14 cellular contexts compared by ENCODE assay signal in the genomic region with DNA sequence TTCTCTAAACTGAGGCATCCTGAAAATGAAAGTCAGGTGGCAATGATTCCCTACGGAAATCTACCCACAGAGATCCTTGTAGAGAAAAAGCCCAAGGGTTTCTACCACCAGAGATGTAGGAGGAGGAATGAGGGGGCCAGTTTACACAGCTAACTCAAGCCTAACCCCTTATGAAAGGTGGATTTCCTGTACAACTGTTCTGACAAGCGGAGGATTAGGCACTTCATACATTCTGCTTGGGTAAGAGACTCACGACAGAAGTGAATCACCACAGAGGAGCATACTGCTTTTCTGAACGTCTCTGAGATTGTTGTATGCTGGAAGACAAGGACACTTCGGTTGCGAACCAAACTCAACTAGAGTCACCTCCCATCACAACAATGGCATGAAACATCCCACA.
DNase-seq lines count a peak whose midpoint lies in the region; ATAC-seq and TF ChIP-seq lines count a peak whose summit lies in the region.
"Had no signal": no experiment of that assay in that cellular context is flagged by ENCODE, and none has a peak within 500 bp of the region (broad histone marks: within the 10 kb centered on the region; RNA-seq: fewer than 3 reads in every experiment).

No MANE protein-coding gene starts in this region.

- H3K36me3 Mint-ChIP-seq in activated T-cell treated with anti-CD3 and anti-CD28 coated beads, Interleukin-2, amount 50 U/mL, for 24 hours (ENCODE audit: low read depth): peaks cover 69% of the 10 kb centered on the region
- peaks cover 26% of the 10 kb centered on the region for H3K36me3 Mint-ChIP-seq in activated CD8-positive, alpha-beta T cell treated with anti-CD3 and anti-CD28 coated beads for 36 hours (ENCODE audit: low read depth)
- H3K36me3 Mint-ChIP-seq: natural killer cell treated with Interleukin-12 subunit alpha and Interleukin-12 subunit beta and Interleukin-15 and Interleukin-18, amount 100 ng/mL, for 72 hours had no signal

- no peak overlapping the region for H3K4me2 ChIP-seq in hepatocyte
- H3K4me2 ChIP-seq: PC-9 had no signal

- no peak for TF ChIP-seq CTCF in activated CD8-positive, alpha-beta T cell treated with anti-CD3 and anti-CD28 coated beads for 36 hours (IDR thresholded peaks at IDR 0.05)
- TF ChIP-seq CTCF in hepatocyte (IDR thresholded peaks at IDR 0.05; ENCODE audit: poor library complexity) (no peak), stomach (IDR thresholded peaks at IDR 0.05) (no peak)

- POLR2A ChIA-PET in activated CD8-positive, alpha-beta T cell treated with anti-CD3 and anti-CD28 coated beads for 36 hours (lab: Charles Lee): interaction anchor here (1.1 kb wide), 1 partner anchor 29 kb away, joined by 3 read pairs; no protein-coding TSS in a partner anchor

- intact Hi-C loops in activated CD8-positive, alpha-beta T cell treated with anti-CD3 and anti-CD28 coated beads for 36 hours (cut with micrococcal nuclease): no loop called here
- intact Hi-C loops in stomach (cut with DNase I; ENCODE audit: low total_unique reads): no loop called here

- CTCF ChIA-PET in activated CD8-positive, alpha-beta T cell treated with anti-CD3 and anti-CD28 coated beads for 36 hours (lab: Charles Lee): interaction anchor here (5.2 kb wide), 1 partner anchor 14 kb away, joined by 26 read pairs; no protein-coding TSS in a partner anchor

- no peaks in the 10 kb centered on the region for H3K9me2 ChIP-seq in hepatocyte (replicated peaks; ENCODE audit: insufficient read depth)

- peaks cover 39% of the 10 kb centered on the region for H3K4me1 Mint-ChIP-seq in activated T-cell treated with anti-CD3 and anti-CD28 coated beads, Interleukin-2, amount 50 U/mL, for 24 hours (ENCODE audit: low read depth)
- peaks cover 32% of the 10 kb centered on the region for H3K4me1 Mint-ChIP-seq in activated CD8-positive, alpha-beta T cell treated with anti-CD3 and anti-CD28 coated beads for 36 hours (ENCODE audit: low read depth)

- WGBS in hepatocyte (ENCODE audit: low lambda C conversion rate, missing lambda C conversion rate): 67% methylated on average over 6 of the region's 6 CpGs
- WGBS in stomach, 5 donors: 63 to 81% (median 69%) methylated on average over 6 of the region's 6 CpGs

- H2AFZ ChIP-seq in hepatocyte: no peak overlapping the region
- H2AFZ ChIP-seq: PC-9 had no signal

- peak; percentile 71 for ATAC-seq in activated CD8-positive, alpha-beta T cell treated with anti-CD3 and anti-CD28 coated beads for 36 hours
- ATAC-seq in HG02884 (IDR thresholded peaks at IDR 0.05; ENCODE audit: unreplicated experiment): no peak
- ATAC-seq: natural killer cell treated with Interleukin-12 subunit alpha and Interleukin-12 subunit beta and Interleukin-15 and Interleukin-18, amount 100 ng/mL, for 72 hours had no signal

- no peaks in the 10 kb centered on the region for H4K20me1 ChIP-seq in hepatocyte (ENCODE audit: insufficient read depth, poor library complexity, severe bottlenecking)

- peaks cover 3% of the 10 kb centered on the region for H3K79me2 ChIP-seq in hepatocyte

- no peaks in the 10 kb centered on the region for H3K27me3 ChIP-seq in hepatocyte
- H3K27me3 ChIP-seq in stomach: no peaks in the 10 kb centered on the region

- no peak overlapping the region for H3K4me3 ChIP-seq in hepatocyte
- no peak overlapping the region for H3K4me3 ChIP-seq in stomach
- H3K4me3 ChIP-seq: PC-9 had no signal

- H3K4me3 Mint-ChIP-seq in activated T-cell treated with anti-CD3 and anti-CD28 coated beads, Interleukin-2, amount 50 U/mL, for 24 hours: no peak overlapping the region
- no peak overlapping the region for H3K4me3 Mint-ChIP-seq in activated CD8-positive, alpha-beta T cell treated with anti-CD3 and anti-CD28 coated beads for 36 hours
- H3K4me3 Mint-ChIP-seq: activated CD4-positive, alpha-beta T cell treated with anti-CD3 and anti-CD28 coated beads, Interleukin-2, amount 10 ng/mL, durations not matched to agents 7 days and 5 days; dendritic cell treated with granulocyte-macrophage colony-stimulating factor and Interleukin-4, amounts not matched to agents 40 ng/mL and 50 ng/mL, for 4 days; natural killer cell treated with Interleukin-12 subunit alpha and Interleukin-12 subunit beta and Interleukin-15 and Interleukin-18, amount 100 ng/mL, for 72 hours had no signal

- peaks cover 11% of the 10 kb centered on the region for H3K4me1 ChIP-seq in hepatocyte (ENCODE audit: insufficient read depth)
- H3K4me1 ChIP-seq in stomach: peaks cover 13 to 36% (median 30%) of the 10 kb centered on the region in 4 donors

- no peaks in the 10 kb centered on the region for H3K9me3 Mint-ChIP-seq in activated T-cell treated with anti-CD3 and anti-CD28 coated beads, Interleukin-2, amount 50 U/mL, for 24 hours
- no peaks in the 10 kb centered on the region for H3K9me3 Mint-ChIP-seq in activated CD8-positive, alpha-beta T cell treated with anti-CD3 and anti-CD28 coated beads for 36 hours
- H3K9me3 Mint-ChIP-seq: activated CD4-positive, alpha-beta T cell treated with anti-CD3 and anti-CD28 coated beads, Interleukin-2, amount 10 ng/mL, durations not matched to agents 7 days and 5 days; dendritic cell treated with granulocyte-macrophage colony-stimulating factor and Interleukin-4, amounts not matched to agents 40 ng/mL and 50 ng/mL, for 4 days; natural killer cell treated with Interleukin-12 subunit alpha and Interleukin-12 subunit beta and Interleukin-15 and Interleukin-18, amount 100 ng/mL, for 72 hours had no signal

- no peak for TF ChIP-seq EP300 in stomach (IDR thresholded peaks at IDR 0.05)

- H3K36me3 ChIP-seq in hepatocyte (replicated peaks; ENCODE audit: insufficient read depth, low read depth): no peaks in the 10 kb centered on the region
- H3K36me3 ChIP-seq in stomach: peaks cover 6 to 55% (median 30%) of the 10 kb centered on the region in 4 donors

- DNase-seq in activated T-cell treated with anti-CD3 and anti-CD28 coated beads, Interleukin-2, amount 50 U/mL, for 24 hours: no peak
- no peak for DNase-seq in activated T-cell treated with anti-CD3 and anti-CD28 coated beads, Interleukin-2, amount 50 U/mL, for 48 hours
- DNase-seq in activated CD8-positive, alpha-beta T cell treated with anti-CD3 and anti-CD28 coated beads for 36 hours: no peak
- DNase-seq in hepatocyte (ENCODE audit: low spot score) (no peak), stomach (no peak), NCI-H2171 treated with DMSO at 0.1 percent for 48 hours (lab: John Stamatoyannopoulos, UW) (no peak), RPMI8226 (no peak)
- DNase-seq: activated CD4-positive, alpha-beta T cell treated with anti-CD3 and anti-CD28 coated beads, Interleukin-2, amount 10 ng/mL, durations not matched to agents 7 days and 5 days; NCI-H345; PC-9; small intestine had no signal

- H3K9me3 ChIP-seq in hepatocyte (ENCODE audit: low read depth): no peaks in the 10 kb centered on the region
- H3K9me3 ChIP-seq in stomach: no peaks in the 10 kb centered on the region

- peak overlapping the region; percentile 16 for H3K27ac Mint-ChIP-seq in activated T-cell treated with anti-CD3 and anti-CD28 coated beads, Interleukin-2, amount 50 U/mL, for 24 hours
- peak overlapping the region; percentile 58 for H3K27ac Mint-ChIP-seq in activated CD8-positive, alpha-beta T cell treated with anti-CD3 and anti-CD28 coated beads for 36 hours
- H3K27ac Mint-ChIP-seq: activated CD4-positive, alpha-beta T cell treated with anti-CD3 and anti-CD28 coated beads, Interleukin-2, amount 10 ng/mL, durations not matched to agents 7 days and 5 days; dendritic cell treated with granulocyte-macrophage colony-stimulating factor and Interleukin-4, amounts not matched to agents 40 ng/mL and 50 ng/mL, for 4 days; natural killer cell treated with Interleukin-12 subunit alpha and Interleukin-12 subunit beta and Interleukin-15 and Interleukin-18, amount 100 ng/mL, for 72 hours had no signal

- TF ChIP-seq POLR2A in stomach (IDR thresholded peaks at IDR 0.05): no peak

- no peaks in the 10 kb centered on the region for H3K27me3 Mint-ChIP-seq in activated T-cell treated with anti-CD3 and anti-CD28 coated beads, Interleukin-2, amount 50 U/mL, for 24 hours
- no peaks in the 10 kb centered on the region for H3K27me3 Mint-ChIP-seq in activated CD8-positive, alpha-beta T cell treated with anti-CD3 and anti-CD28 coated beads for 36 hours
- H3K27me3 Mint-ChIP-seq: activated CD4-positive, alpha-beta T cell treated with anti-CD3 and anti-CD28 coated beads, Interleukin-2, amount 10 ng/mL, durations not matched to agents 7 days and 5 days; dendritic cell treated with granulocyte-macrophage colony-stimulating factor and Interleukin-4, amounts not matched to agents 40 ng/mL and 50 ng/mL, for 4 days; natural killer cell treated with Interleukin-12 subunit alpha and Interleukin-12 subunit beta and Interleukin-15 and Interleukin-18, amount 100 ng/mL, for 72 hours had no signal

- H3K27ac ChIP-seq in hepatocyte (peak overlapping the region; percentile 42), stomach (peak overlapping the region in 4 of 5 donors; percentile 65 to 82 (median 78))
- H3K27ac ChIP-seq: PC-9 had no signal
